In the genomic region with DNA sequence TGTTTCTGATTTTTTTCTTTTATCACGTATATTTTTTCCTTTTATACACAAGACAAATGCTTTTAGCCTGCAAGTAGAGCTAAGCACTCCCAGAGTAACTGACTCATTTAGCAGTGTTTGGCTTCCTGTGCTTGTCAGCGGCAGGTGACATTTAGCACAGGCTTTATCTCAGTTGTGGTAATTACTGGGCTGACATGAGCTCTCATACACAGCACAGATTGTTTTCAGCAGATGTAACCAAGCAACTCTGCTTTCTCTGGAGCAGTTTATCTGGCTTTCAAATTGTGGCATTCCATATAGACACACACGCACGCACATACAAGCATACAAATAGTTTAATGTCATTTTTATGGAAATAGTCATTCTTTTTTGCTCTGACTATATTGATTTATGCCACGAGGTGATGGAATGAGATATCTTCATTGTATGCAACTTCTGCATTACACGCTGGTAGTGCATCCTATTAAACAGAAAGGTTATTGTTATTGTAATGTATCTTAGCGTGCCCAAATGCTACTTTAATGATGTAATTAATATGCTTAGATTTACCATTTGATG, we compare ENCODE assay signal across 9 cellular contexts.
DNase-seq lines count a peak whose midpoint lies in the region; ATAC-seq and TF ChIP-seq lines count a peak whose summit lies in the region.
"Had no signal": no experiment of that assay in that cellular context is flagged by ENCODE, and none has a peak within 500 bp of the region (broad histone marks: within the 10 kb centered on the region; RNA-seq: fewer than 3 reads in every experiment).

No MANE protein-coding gene starts in this region.

- TF ChIP-seq CTCF in BJ (IDR thresholded peaks at IDR 0.05; ENCODE audit: insufficient read depth, low read depth, low read length) (no peak), HFFc6 (IDR thresholded peaks at IDR 0.05) (no peak)

- H3K4me1 Mint-ChIP-seq in T-helper 2 cell treated with Interferon-gamma antibody and Interleukin-4, amounts not matched to agents 5 μg/mL and 100 μg/mL, for 36 hours (ENCODE audit: low read depth) = peaks cover 3% of the 10 kb centered on the region
- no peaks in the 10 kb centered on the region for H3K4me1 Mint-ChIP-seq in HFFc6 (ENCODE audit: low read depth)
- H3K4me1 Mint-ChIP-seq: CD8-positive, alpha-beta memory T cell had no signal

- H3K27ac Mint-ChIP-seq in T-helper 2 cell treated with Interferon-gamma antibody and Interleukin-4, amounts not matched to agents 5 μg/mL and 100 μg/mL, for 36 hours = peak overlapping the region; percentile 4
- H3K27ac Mint-ChIP-seq in HFFc6 = no peak overlapping the region
- H3K27ac Mint-ChIP-seq: CD8-positive, alpha-beta memory T cell had no signal

- H3K36me3 ChIP-seq in BJ (ENCODE audit: control insufficient read depth, insufficient read depth, low read length) = no peaks in the 10 kb centered on the region

- H3K4me3 Mint-ChIP-seq in T-helper 2 cell treated with Interferon-gamma antibody and Interleukin-4, amounts not matched to agents 5 μg/mL and 100 μg/mL, for 36 hours = no peak overlapping the region
- H3K4me3 Mint-ChIP-seq in HFFc6 = no peak overlapping the region
- H3K4me3 Mint-ChIP-seq: CD8-positive, alpha-beta memory T cell had no signal

- CTCF ChIA-PET in BJ (lab: Yijun Ruan, JAX) = no interaction called here

- H3K9me3 Mint-ChIP-seq in T-helper 2 cell treated with Interferon-gamma antibody and Interleukin-4, amounts not matched to agents 5 μg/mL and 100 μg/mL, for 36 hours = peaks cover 3% of the 10 kb centered on the region
- H3K9me3 Mint-ChIP-seq in HFFc6 = peaks cover 15% of the 10 kb centered on the region

- POLR2A ChIA-PET in BJ (lab: Charles Lee) = no interaction called here

- H3K27me3 Mint-ChIP-seq in T-helper 2 cell treated with Interferon-gamma antibody and Interleukin-4, amounts not matched to agents 5 μg/mL and 100 μg/mL, for 36 hours (ENCODE audit: low read depth) = no peaks in the 10 kb centered on the region
- no peaks in the 10 kb centered on the region for H3K27me3 Mint-ChIP-seq in HFFc6 (ENCODE audit: insufficient read depth)
- H3K27me3 Mint-ChIP-seq: CD8-positive, alpha-beta memory T cell had no signal

- no peak overlapping the region for H3K4me3 ChIP-seq in BJ (ENCODE audit: low read depth, low read length)

- H3K36me3 Mint-ChIP-seq in T-helper 2 cell treated with Interferon-gamma antibody and Interleukin-4, amounts not matched to agents 5 μg/mL and 100 μg/mL, for 36 hours (ENCODE audit: low read depth) = no peaks in the 10 kb centered on the region
- H3K36me3 Mint-ChIP-seq in HFFc6 (ENCODE audit: low read depth) = no peaks in the 10 kb centered on the region; the same call in 1 of the 2 replicates
- H3K36me3 Mint-ChIP-seq: CD8-positive, alpha-beta memory T cell had no signal

- DNase-seq in BJ (ENCODE audit: low read depth) (peak; percentile 1), NCI-H1436 (lab: John Stamatoyannopoulos, UW) (peak; percentile 91), iris pigment epithelial cell (ENCODE audit: low read depth) (peak; percentile 21), HFFc6 (no peak), sciatic nerve (ENCODE audit: low spot score) (no peak)
- peak; percentile 10 for DNase-seq in T-helper 2 cell treated with Interferon-gamma antibody and Interleukin-4, amounts not matched to agents 5 μg/mL and 100 μg/mL, for 36 hours (ENCODE audit: low spot score)
- DNase-seq in stimulated activated CD4-positive, alpha-beta T cell treated with anti-CD3 and anti-CD28 coated beads, Interleukin-2, amount 100 ng/mL, for 48 hours = no peak
- DNase-seq: CD8-positive, alpha-beta memory T cell had no signal

- H3K27me3 ChIP-seq in BJ (ENCODE audit: control insufficient read depth, insufficient read depth, low read length) = no peaks in the 10 kb centered on the region

- intact Hi-C loops in sciatic nerve (cut with DNase I) = no loop called here

- ATAC-seq in sciatic nerve (no peak), HG03025 (IDR thresholded peaks at IDR 0.05; ENCODE audit: low FRiP score, unreplicated experiment) (no peak)

Comparison
In these comparisons a context has a peak if more than half of its experiments do, and no peak if none do; other contexts are left out.
1. DNase-seq: peak in BJ (single experiment), NCI-H1436 (single experiment), T-helper 2 cell treated with Interferon-gamma antibody and Interleukin-4, amounts not matched to agents 5 μg/mL and 100 μg/mL, for 36 hours (single experiment) and iris pigment epithelial cell (single experiment); none in stimulated activated CD4-positive, alpha-beta T cell treated with anti-CD3 and anti-CD28 coated beads, Interleukin-2, amount 100 ng/mL, for 48 hours (0 of 2), HFFc6 (single experiment) and sciatic nerve (single experiment).